Comparison of ENCODE assay signal across 11 cellular contexts in genomic region chr1:110786802-110787327, GRCh38.
DNase-seq lines count a peak whose midpoint lies in the region; ATAC-seq and TF ChIP-seq lines count a peak whose summit lies in the region.
"Had no signal": no experiment of that assay in that cellular context is flagged by ENCODE, and none has a peak within 500 bp of the region (broad histone marks: within the 10 kb centered on the region; RNA-seq: fewer than 3 reads in every experiment).

No MANE protein-coding gene starts in this region.

- ATAC-seq in GM19455 (IDR thresholded peaks at IDR 0.05; ENCODE audit: unreplicated experiment): peak; percentile 46

- H3K4me2 ChIP-seq in Loucy (ENCODE audit: low read depth, low read length, poor library complexity, severe bottlenecking) (peak overlapping the region; percentile 98), GM23248 (ENCODE audit: unreplicated experiment) (no peak overlapping the region)

- DNase-seq in GM12865 (ENCODE audit: low read depth): peak; percentile 38
- no peak for DNase-seq in immature natural killer cell
- no peak for DNase-seq in GM23248
- no peak for DNase-seq in RKO (ENCODE audit: low spot score)
- no peak for DNase-seq in dedifferentiated amniotic fluid mesenchymal stem cell (ENCODE audit: extremely low spot score)
- DNase-seq: cerebellar nuclear complex, GOT3, uterus had no signal

- peak overlapping the region; percentile 90 for H3K9ac ChIP-seq in Loucy (ENCODE audit: low read depth, low read length, poor library complexity, severe bottlenecking)
- H3K9ac ChIP-seq in GM23248: no peak overlapping the region

- peaks cover 2 to 15% (median 5%) of the 10 kb centered on the region in 6 donors for H3K9me3 Mint-ChIP-seq in immature natural killer cell
- H3K9me3 Mint-ChIP-seq: nephron had no signal

- peak overlapping the region in 3 of 6 donors; percentile 9 to 68 (median 59) for H3K27ac Mint-ChIP-seq in immature natural killer cell
- H3K27ac Mint-ChIP-seq: nephron had no signal

- no peaks in the 10 kb centered on the region for H3K79me2 ChIP-seq in Loucy (ENCODE audit: insufficient read depth, low read length)
- H3K79me2 ChIP-seq in GM23248 (ENCODE audit: insufficient read depth): no peaks in the 10 kb centered on the region

- H3K36me3 ChIP-seq in Loucy (ENCODE audit: insufficient read depth, low read length): peaks cover 4% of the 10 kb centered on the region; the same call in 1 of the 2 replicates
- no peaks in the 10 kb centered on the region for H3K36me3 ChIP-seq in GM23248 (ENCODE audit: low read depth)
- H3K36me3 ChIP-seq: uterus had no signal

- peaks cover 24 to 41% of the 10 kb centered on the region in 2 donors for H3K4me1 Mint-ChIP-seq in immature natural killer cell
- H3K4me1 Mint-ChIP-seq: nephron had no signal

- peaks cover 0 to 6% (median 5%) of the 10 kb centered on the region in 3 donors for H3K36me3 Mint-ChIP-seq in immature natural killer cell

- H3K9me3 ChIP-seq in Loucy (ENCODE audit: insufficient read depth, low read depth, low read length) (peaks cover 19% of the 10 kb centered on the region), GM23248 (ENCODE audit: low read depth) (no peaks in the 10 kb centered on the region)
- H3K9me3 ChIP-seq: uterus had no signal

- peaks cover 0 to 10% (median 7%) of the 10 kb centered on the region in 3 donors for H3K27me3 Mint-ChIP-seq in immature natural killer cell (ENCODE audit: low read depth in 3 of 3)

- H3K4me3 Mint-ChIP-seq in immature natural killer cell: peak overlapping the region; percentile 13 to 76 (median 68)
- H3K4me3 Mint-ChIP-seq: nephron had no signal

- TF ChIP-seq CTCF in GM12865 (IDR thresholded peaks at IDR 0.05; ENCODE audit: insufficient read depth, low read depth, low read length, missing control alignments): no peak
- TF ChIP-seq CTCF in Loucy (conservative IDR thresholded peaks at IDR 0.05; ENCODE audit: low read length): no peak

- H3K27me3 ChIP-seq in Loucy (ENCODE audit: insufficient read depth, low read length, poor library complexity, severe bottlenecking): no peaks in the 10 kb centered on the region
- H3K27me3 ChIP-seq in GM23248 (replicated peaks; ENCODE audit: insufficient read depth): no peaks in the 10 kb centered on the region
- H3K27me3 ChIP-seq: uterus had no signal

- H3K9me2 ChIP-seq in Loucy (replicated peaks; ENCODE audit: low read depth, low read length): no peaks in the 10 kb centered on the region
- no peaks in the 10 kb centered on the region for H3K9me2 ChIP-seq in GM23248 (ENCODE audit: insufficient read depth)

- in situ Hi-C loops in GM23248 (cut with MboI): loop anchor here (10.0 kb wide), 1 partner anchor 152 kb away; no protein-coding TSS in a partner anchor

- no peak overlapping the region for H3K27ac ChIP-seq in GM23248
- H3K27ac ChIP-seq: uterus had no signal

- H2AFZ ChIP-seq in Loucy (ENCODE audit: low read length) (no peak overlapping the region), GM23248 (no peak overlapping the region)

- H4K20me1 ChIP-seq in Loucy (ENCODE audit: insufficient read depth, low read length, poor library complexity, severe bottlenecking) (no peaks in the 10 kb centered on the region), GM23248 (ENCODE audit: insufficient read depth) (no peaks in the 10 kb centered on the region)

- H3K4me1 ChIP-seq in Loucy (ENCODE audit: insufficient read depth, low read length, poor library complexity, severe bottlenecking): peaks cover 49% of the 10 kb centered on the region
- no peaks in the 10 kb centered on the region for H3K4me1 ChIP-seq in GM23248 (ENCODE audit: insufficient read depth)
- H3K4me1 ChIP-seq: uterus had no signal

- WGBS in GM23248 (ENCODE audit: low coverage in 1 of 2, low lambda C conversion rate in 2 of 2, missing lambda C conversion rate in 2 of 2), 2 experiments: 14 to 17% methylated on average over 3 of the region's 3 CpGs

- H3K4me3 ChIP-seq in GM12865 (ENCODE audit: low read depth, low read length): peak overlapping the region; percentile 45
- H3K4me3 ChIP-seq in Loucy (ENCODE audit: low read length, poor library complexity, severe bottlenecking): peak overlapping the region; percentile 72
- no peak overlapping the region for H3K4me3 ChIP-seq in GM23248
- H3K4me3 ChIP-seq: uterus had no signal

- H3F3A ChIP-seq in Loucy (ENCODE audit: low read depth) (peaks cover 11% of the 10 kb centered on the region), GM23248 (ENCODE audit: insufficient read depth) (no peaks in the 10 kb centered on the region)
